Comparison of ENCODE assay signal across 13 cellular contexts in the genomic region with DNA sequence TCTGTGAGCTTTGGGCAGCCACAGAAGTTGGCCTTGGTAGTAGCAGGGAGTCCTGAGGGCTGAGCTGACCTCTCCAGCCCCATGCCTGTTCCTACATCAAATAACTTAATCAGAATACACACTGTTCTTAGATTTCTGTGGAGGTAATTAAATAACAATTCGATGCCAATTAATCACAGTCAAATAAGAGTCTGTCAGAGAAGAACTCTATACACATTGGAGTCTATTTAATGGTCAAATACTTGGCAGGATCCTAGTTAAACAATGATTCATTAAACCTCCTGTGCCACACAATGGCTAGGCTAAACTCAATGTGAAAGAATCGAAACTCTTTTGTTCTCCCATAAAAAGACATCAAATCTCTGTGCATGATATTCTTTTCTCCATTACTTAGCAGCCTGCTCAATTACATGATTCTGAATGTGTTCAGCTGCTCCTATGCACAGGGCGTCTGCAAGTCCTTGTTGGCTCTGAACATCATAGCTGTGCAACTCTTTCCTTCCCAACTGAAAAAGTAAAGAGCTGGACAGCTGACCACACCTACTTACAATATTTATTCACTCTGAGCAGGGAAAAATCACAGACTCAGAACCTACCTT.
DNase-seq lines count a peak whose midpoint lies in the region; ATAC-seq and TF ChIP-seq lines count a peak whose summit lies in the region.
"Had no signal": no experiment of that assay in that cellular context is flagged by ENCODE, and none has a peak within 500 bp of the region (broad histone marks: within the 10 kb centered on the region; RNA-seq: fewer than 3 reads in every experiment).

No MANE protein-coding gene starts in this region.

- H3K36me3 ChIP-seq in BLaER1 = peaks cover 1% of the 10 kb centered on the region; the same call in 1 of the 2 replicates
- H3K36me3 ChIP-seq: gastrocnemius medialis, Peyer's patch, transverse colon had no signal

- H3K4me1 ChIP-seq in BLaER1 = peaks cover 18% of the 10 kb centered on the region
- H3K4me1 ChIP-seq: gastrocnemius medialis, Peyer's patch had no signal

- H3K9ac ChIP-seq in BLaER1 = no peak overlapping the region

- no peaks in the 10 kb centered on the region for H3K9me3 ChIP-seq in BLaER1
- H3K9me3 ChIP-seq: gastrocnemius medialis, Peyer's patch, transverse colon had no signal

- peak; percentile 89 for ATAC-seq in esophagus mucosa
- ATAC-seq in GM18861 (IDR thresholded peaks at IDR 0.05; ENCODE audit: unreplicated experiment) = no peak
- ATAC-seq: gastrocnemius medialis, K562 had no signal

- H3K27ac ChIP-seq in BLaER1 = 0 out of 2 replicates have a peak overlapping the region, but pooled peaks have one; percentile 30
- H3K27ac ChIP-seq: gastrocnemius medialis, Peyer's patch, transverse colon had no signal

- TF ChIP-seq EP300 in Ishikawa (IDR thresholded peaks at IDR 0.05; ENCODE audit: borderline replicate concordance) = no peak; the same call in 1 of the 2 replicates

- peak; percentile 91 for DNase-seq in NCI-H774 (lab: John Stamatoyannopoulos, UW)
- no peak for DNase-seq in SW480 (ENCODE audit: low spot score)
- no peak for DNase-seq in GM19240 (ENCODE audit: insufficient read length, low spot score)
- no peak for DNase-seq in AG20443 (ENCODE audit: low spot score)
- DNase-seq: activated CD4-positive, alpha-beta T cell treated with anti-CD3 and anti-CD28 coated beads for 48 hours; gastrocnemius medialis; Peyer's patch; transverse colon had no signal

- H3K27me3 ChIP-seq in BLaER1 = no peaks in the 10 kb centered on the region
- H3K27me3 ChIP-seq: gastrocnemius medialis, Peyer's patch, transverse colon had no signal

- no peaks in the 10 kb centered on the region for H4K20me1 ChIP-seq in BLaER1

- H3K4me3 ChIP-seq in BLaER1 = no peak overlapping the region
- H3K4me3 ChIP-seq: gastrocnemius medialis, K562, Peyer's patch, transverse colon had no signal

- H3K4me2 ChIP-seq in BLaER1 = peak overlapping the region; percentile 42

- no peak for TF ChIP-seq RAD21 in Ishikawa (IDR thresholded peaks at IDR 0.05; ENCODE audit: low read depth)

TF ChIP-seq in Ishikawa, 13 proteins besides CTCF, POLR2A, EP300 and RAD21:
- peak; percentile 72 for TF ChIP-seq NFIC (IDR thresholded peaks at IDR 0.05)
- peak; percentile 34; the same call in 1 of the 2 replicates for TF ChIP-seq TEAD4 (IDR thresholded peaks at IDR 0.05)
- no peak for TF ChIP-seq TCF12 (IDR thresholded peaks at IDR 0.05; ENCODE audit: low read depth)
